ENCODE assay signal across 18 cellular contexts in the genomic region with DNA sequence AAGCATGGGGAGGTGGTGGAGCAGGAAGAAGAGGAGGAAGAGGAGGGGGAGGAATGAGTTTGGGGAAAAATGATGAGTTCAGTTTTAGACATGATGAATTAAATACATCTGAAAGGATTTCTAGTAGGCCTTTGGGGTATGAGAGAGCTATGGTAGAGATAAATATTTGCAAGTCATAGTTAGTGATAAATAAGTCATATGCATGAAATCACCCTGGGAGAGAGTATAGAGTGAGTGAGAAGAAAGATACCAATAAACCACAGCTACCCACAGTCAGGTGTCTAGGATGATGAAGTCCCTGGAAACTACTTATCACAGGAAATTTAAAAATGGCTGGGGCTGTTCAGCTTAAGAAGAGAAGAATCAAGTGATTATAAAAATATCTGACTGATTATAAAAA.
DNase-seq lines count a peak whose midpoint lies in the region; ATAC-seq, FAIRE-seq and TF ChIP-seq lines count a peak whose summit lies in the region.
"Had no signal": no experiment of that assay in that cellular context is flagged by ENCODE, and none has a peak within 500 bp of the region (broad histone marks: within the 10 kb centered on the region; RNA-seq: fewer than 3 reads in every experiment).

No MANE protein-coding gene starts in this region.

- H3K18ac ChIP-seq in IMR-90 (ENCODE audit: low read depth, low read length): no peak overlapping the region

- no peak overlapping the region for H2BK20ac ChIP-seq in IMR-90 (ENCODE audit: low read depth, low read length)

- H3K4me2 ChIP-seq in IMR-90 (ENCODE audit: low read depth, low read length): no peak overlapping the region
- H3K4me2 ChIP-seq: GM23338 had no signal

- H3K4ac ChIP-seq in IMR-90 (ENCODE audit: low read depth, low read length): no peak overlapping the region

- no peak overlapping the region for H2AK9ac ChIP-seq in IMR-90 (replicated peaks; ENCODE audit: low read depth, low read length, poor library complexity)

- no peaks in the 10 kb centered on the region for H4K20me1 ChIP-seq in IMR-90 (ENCODE audit: insufficient read depth, low read length)

- no peak overlapping the region for H2AK5ac ChIP-seq in IMR-90 (ENCODE audit: low read depth, low read length)

- no peak overlapping the region for H3K56ac ChIP-seq in IMR-90 (ENCODE audit: extremely low read depth, insufficient read depth, low read length)

- H3K27ac ChIP-seq in IMR-90 (ENCODE audit: insufficient read depth, low read length): no peak overlapping the region

- H3K4me3 Mint-ChIP-seq in Caco-2 (ENCODE audit: unreplicated experiment): no peak overlapping the region
- H3K4me3 Mint-ChIP-seq: CD4-positive, CD25-positive, alpha-beta regulatory T cell; CD8-positive, alpha-beta memory T cell; GM23338 had no signal

- no peak overlapping the region for H4K8ac ChIP-seq in IMR-90 (ENCODE audit: low read depth in 2 of 2, low read length in 2 of 2)

- no TSS peak for BruUV-seq in Caco-2 (replicated peaks; lab: Mats Ljungman, UMichigan)
- no TSS peak for BruUV-seq in IMR-90 (replicated peaks; lab: Mats Ljungman, UMichigan)

- TF ChIP-seq CTCF in Caco-2 (IDR thresholded peaks at IDR 0.05; ENCODE audit: insufficient read depth in 1 of 2, low read depth in 1 of 2, low read length in 1 of 2, severe bottlenecking in 1 of 2, unreplicated experiment in 1 of 2) (no peak), IMR-90 (conservative IDR thresholded peaks at IDR 0.05; ENCODE audit: low read depth, low read length) (no peak), bronchial epithelial cell (IDR thresholded peaks at IDR 0.05; ENCODE audit: insufficient read depth, low read length, severe bottlenecking) (no peak)

- dilution Hi-C loops in IMR-90 (cut with HindIII; ENCODE audit: low sequenced_read_pairs, unreplicated experiment): no loop called here

- no peak for FAIRE-seq in bronchial epithelial cell (lab: Jason Lieb, UNC)
- FAIRE-seq: K562 had no signal

- H2BK5ac ChIP-seq in IMR-90 (ENCODE audit: low read depth, low read length, poor library complexity, severe bottlenecking): no peak overlapping the region

- TF ChIP-seq RAD21 in IMR-90 (IDR thresholded peaks at IDR 0.05; ENCODE audit: low read length): no peak

- DNase-seq in Caco-2 (no peak), IMR-90 (peak; percentile 47), bronchial epithelial cell (ENCODE audit: low read depth) (peak; percentile 30), NAMALWA (ENCODE audit: low spot score) (no peak), amygdala (lab: John Stamatoyannopoulos, UW) (no peak), NOMO-1 treated with dmso at 0.1 percent for 144 hours (lab: John Stamatoyannopoulos, UW; ENCODE audit: unreplicated experiment) (no peak), NCI-H1105 treated with DMSO at 0.1 percent for 48 hours (lab: John Stamatoyannopoulos, UW) (no peak)
- DNase-seq: BE2C; C1 segment of cervical spinal cord; CD4-positive, CD25-positive, alpha-beta regulatory T cell; CD8-positive, alpha-beta memory T cell; COR-L47; DMS153; DMS79; GF-D8; HCEC 1CT had no signal

- H2AFZ ChIP-seq in IMR-90 (replicated peaks; ENCODE audit: low read length, poor library complexity): no peak overlapping the region
- H2AFZ ChIP-seq: GM23338 had no signal

- H3K4me3 ChIP-seq in Caco-2 (ENCODE audit: low read depth, low read length): no peak overlapping the region
- no peak overlapping the region for H3K4me3 ChIP-seq in IMR-90 (ENCODE audit: insufficient read depth, low read depth, low read length)
- H3K4me3 ChIP-seq in bronchial epithelial cell (ENCODE audit: low read depth, low read length): no peak overlapping the region
- H3K4me3 ChIP-seq: GM23338, K562 had no signal

- H3K14ac ChIP-seq in IMR-90 (replicated peaks; ENCODE audit: low read depth, low read length): no peak overlapping the region

- no peaks in the 10 kb centered on the region for H3K36me3 Mint-ChIP-seq in Caco-2 (ENCODE audit: insufficient read depth, unreplicated experiment)
- H3K36me3 Mint-ChIP-seq: CD4-positive, CD25-positive, alpha-beta regulatory T cell; CD8-positive, alpha-beta memory T cell had no signal

- H3K9me1 ChIP-seq in IMR-90 (ENCODE audit: insufficient read depth, low read length): no peaks in the 10 kb centered on the region

- H3K36me3 ChIP-seq in Caco-2 (ENCODE audit: control insufficient read depth, insufficient read depth, low read length) (no peaks in the 10 kb centered on the region), IMR-90 (ENCODE audit: control insufficient read depth, insufficient read depth, low read length) (no peaks in the 10 kb centered on the region), bronchial epithelial cell (ENCODE audit: control insufficient read depth, insufficient read depth, low read length) (no peaks in the 10 kb centered on the region)
- H3K36me3 ChIP-seq: BE2C had no signal

- CTCF ChIA-PET in Caco-2 (lab: Charles Lee): no interaction called here
- CTCF ChIA-PET in IMR-90 (lab: Yijun Ruan, JAX): interaction anchor here (0.6 kb wide), 1 partner anchor 52 kb away, joined by 3 read pairs; no protein-coding TSS in a partner anchor

- peak overlapping the region; percentile 8 for H3K27ac Mint-ChIP-seq in Caco-2 (ENCODE audit: unreplicated experiment)
- H3K27ac Mint-ChIP-seq: CD4-positive, CD25-positive, alpha-beta regulatory T cell; CD8-positive, alpha-beta memory T cell; GM23338 had no signal

- H3K79me1 ChIP-seq in IMR-90 (ENCODE audit: low read depth in 1 of 2, low read length in 2 of 2): no peaks in the 10 kb centered on the region

- no peak overlapping the region for H4K91ac ChIP-seq in IMR-90 (ENCODE audit: insufficient read depth, low read depth, low read length)

- H3K23ac ChIP-seq in IMR-90 (ENCODE audit: low read depth, low read length): no peak overlapping the region

- no peak overlapping the region for H2BK15ac ChIP-seq in IMR-90 (ENCODE audit: low read depth, low read length)

- in situ Hi-C loops in IMR-90 (cut with MboI; ENCODE audit: low sequenced_read_pairs): no loop called here

- POLR2A ChIA-PET in Caco-2 (lab: Charles Lee): no interaction called here
- POLR2A ChIA-PET in IMR-90 (lab: Charles Lee; ENCODE audit: unreplicated experiment): interaction anchor here (0.6 kb wide), 1 partner anchor 81 kb away, joined by 3 read pairs; no protein-coding TSS in a partner anchor

- peak; percentile 54 for ATAC-seq in IMR-90 (ENCODE audit: low read depth)
- ATAC-seq: GM23338, K562 had no signal

- H3K27me3 Mint-ChIP-seq in Caco-2 (ENCODE audit: insufficient read depth, unreplicated experiment): no peaks in the 10 kb centered on the region
- H3K27me3 Mint-ChIP-seq: CD4-positive, CD25-positive, alpha-beta regulatory T cell had no signal

- no peak for TF ChIP-seq POLR2A in IMR-90 (IDR thresholded peaks at IDR 0.05; ENCODE audit: low read depth, low read length)

- no peak overlapping the region for H3K9ac ChIP-seq in IMR-90 (ENCODE audit: low read depth, low read length)

- H3K27me3 ChIP-seq in Caco-2 (replicated peaks; ENCODE audit: control insufficient read depth, insufficient read depth, low read length) (no peaks in the 10 kb centered on the region), IMR-90 (ENCODE audit: control insufficient read depth, insufficient read depth, low read length) (no peaks in the 10 kb centered on the region), bronchial epithelial cell (ENCODE audit: control insufficient read depth, insufficient read depth, low read length) (no peaks in the 10 kb centered on the region)
- H3K27me3 ChIP-seq: BE2C had no signal

- H3K4me1 ChIP-seq in Caco-2: no peaks in the 10 kb centered on the region
- H3K4me1 ChIP-seq in IMR-90 (ENCODE audit: control insufficient read depth, insufficient read depth, low read length): 0 out of 2 replicates have a peak, but pooled peaks cover 3% of the 10 kb centered on the region
- H3K4me1 ChIP-seq: BE2C had no signal

- no peaks in the 10 kb centered on the region for H3K9me3 ChIP-seq in Caco-2
- no peaks in the 10 kb centered on the region for H3K9me3 ChIP-seq in IMR-90 (ENCODE audit: control insufficient read depth, insufficient read depth, low read length)
- H3K9me3 ChIP-seq: BE2C had no signal

- peaks cover 15% of the 10 kb centered on the region for H3K4me1 Mint-ChIP-seq in Caco-2 (ENCODE audit: low read depth, unreplicated experiment)
- H3K4me1 Mint-ChIP-seq: CD4-positive, CD25-positive, alpha-beta regulatory T cell; CD8-positive, alpha-beta memory T cell; GM23338 had no signal

- intact Hi-C loops in Caco-2 (cut with micrococcal nuclease; ENCODE audit: unreplicated experiment) (no loop called here), IMR-90 (cut with micrococcal nuclease) (no loop called here)

- H3K9me3 Mint-ChIP-seq in Caco-2 (ENCODE audit: unreplicated experiment): peaks cover 11% of the 10 kb centered on the region
- H3K9me3 Mint-ChIP-seq: CD4-positive, CD25-positive, alpha-beta regulatory T cell; GM23338 had no signal

- no peak overlapping the region for H4K5ac ChIP-seq in IMR-90 (ENCODE audit: low read depth, low read length)

- no peak overlapping the region for H2BK120ac ChIP-seq in IMR-90 (ENCODE audit: low read depth, low read length)

TF ChIP-seq in IMR-90, 13 proteins besides CTCF, POLR2A, EP300 and RAD21:
- TF ChIP-seq RFX5 (IDR thresholded peaks at IDR 0.05; ENCODE audit: low read depth, low read length) (no peak), NFE2L2 (IDR thresholded peaks at IDR 0.05; ENCODE audit: low read depth, low read length) (peak; percentile 78)

Comparison
In these comparisons a context has a peak if more than half of its experiments do, and no peak if none do; other contexts are left out.
1. DNase-seq: peak in IMR-90 (single experiment) and bronchial epithelial cell (single experiment); none in Caco-2 (0 of 2), NAMALWA (single experiment), amygdala (0 of 56), NOMO-1 treated with dmso at 0.1 percent for 144 hours (single experiment) and NCI-H1105 treated with DMSO at 0.1 percent for 48 hours (single experiment).